Comparison of ENCODE assay signal across 11 cellular contexts in the genomic region with DNA sequence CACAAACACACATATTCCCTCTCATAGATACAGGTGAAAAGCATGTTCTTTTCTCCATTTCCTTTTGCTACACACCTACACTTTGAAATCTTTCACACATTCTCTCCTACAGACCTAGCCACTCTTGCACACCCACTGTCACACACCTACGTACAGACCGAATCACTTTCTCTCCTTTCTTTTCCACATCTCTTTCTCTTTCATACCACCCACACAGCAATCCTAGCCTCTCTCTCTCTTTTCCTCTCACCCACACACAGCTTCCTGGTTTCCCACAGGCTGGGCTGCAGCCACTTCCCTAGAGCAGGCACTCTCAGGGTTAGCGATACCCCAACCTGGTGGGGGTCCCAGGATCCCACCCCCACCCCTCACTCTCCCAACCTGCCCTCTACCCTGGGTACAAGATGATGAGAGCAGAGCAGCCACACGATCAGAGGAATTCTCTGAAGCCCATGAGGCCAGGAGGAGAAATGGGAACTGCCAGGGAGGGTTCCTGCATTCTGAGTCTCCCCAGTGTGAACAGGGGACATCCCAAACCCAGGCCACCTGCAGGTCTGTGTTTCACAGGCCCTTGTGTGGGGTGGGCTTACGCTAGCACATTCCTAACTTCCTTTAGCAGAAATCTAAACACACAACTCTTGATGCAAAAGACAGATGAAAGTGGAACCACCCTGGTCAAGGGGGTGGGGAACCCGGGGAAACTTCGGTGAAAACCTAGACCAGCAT. TPM values are rescaled to one million over a fixed set of nuclear protein-coding genes. Genes with fewer than 3 reads are reported as not detected.
DNase-seq lines count a peak whose midpoint lies in the region; ATAC-seq, FAIRE-seq and TF ChIP-seq lines count a peak whose summit lies in the region.
"Had no signal": no experiment of that assay in that cellular context is flagged by ENCODE, and none has a peak within 500 bp of the region (broad histone marks: within the 10 kb centered on the region; RNA-seq: fewer than 3 reads in every experiment).

No MANE protein-coding gene starts in this region.

- intact Hi-C loops in activated CD8-positive, alpha-beta T cell treated with anti-CD3 and anti-CD28 coated beads for 36 hours (cut with micrococcal nuclease): no loop called here
- intact Hi-C loops in endothelial cell of umbilical vein (cut with micrococcal nuclease): no loop called here

- no peaks in the 10 kb centered on the region for H3K9me1 ChIP-seq in endothelial cell of umbilical vein (replicated peaks; ENCODE audit: control insufficient read depth, extremely low read depth, insufficient read depth, low read length)

- no peak overlapping the region for H3K4me3 ChIP-seq in Karpas-422 (ENCODE audit: low read length)
- no peak overlapping the region for H3K4me3 ChIP-seq in endothelial cell of umbilical vein (replicated peaks in 1 of 3; ENCODE audit: insufficient read depth in 1 of 3, low read depth in 1 of 3, low read length in 3 of 3)
- no peak overlapping the region for H3K4me3 ChIP-seq in stomach smooth muscle (ENCODE audit: low read length in 2 of 2)

- peaks cover 20% of the 10 kb centered on the region for H3K4me1 Mint-ChIP-seq in activated CD8-positive, alpha-beta T cell treated with anti-CD3 and anti-CD28 coated beads for 36 hours (ENCODE audit: low read depth)
- peaks cover 7% of the 10 kb centered on the region for H3K4me1 Mint-ChIP-seq in activated CD8-positive, alpha-beta T cell treated with anti-CD3 and anti-CD28 coated beads, Interleukin-2, amount 10 ng/mL, durations not matched to agents 7 days and 5 days (ENCODE audit: low read depth)

- CTCF ChIA-PET in activated CD8-positive, alpha-beta T cell treated with anti-CD3 and anti-CD28 coated beads for 36 hours (lab: Charles Lee): no interaction called here
- CTCF ChIA-PET in activated CD8-positive, alpha-beta T cell treated with anti-CD3 and anti-CD28 coated beads, Interleukin-2, amount 10 ng/mL, durations not matched to agents 7 days and 5 days (lab: Charles Lee): interaction anchor here (1.2 kb wide), 1 partner anchor 224 kb away, joined by 4 read pairs; no protein-coding TSS in a partner anchor
- CTCF ChIA-PET in endothelial cell of umbilical vein (lab: Charles Lee): no interaction called here

- H3K4me3 Mint-ChIP-seq in activated CD8-positive, alpha-beta T cell treated with anti-CD3 and anti-CD28 coated beads for 36 hours: no peak overlapping the region
- H3K4me3 Mint-ChIP-seq in activated CD8-positive, alpha-beta T cell treated with anti-CD3 and anti-CD28 coated beads, Interleukin-2, amount 10 ng/mL, durations not matched to agents 7 days and 5 days: no peak overlapping the region

- H3K27ac Mint-ChIP-seq in activated CD8-positive, alpha-beta T cell treated with anti-CD3 and anti-CD28 coated beads for 36 hours: no peak overlapping the region
- H3K27ac Mint-ChIP-seq in activated CD8-positive, alpha-beta T cell treated with anti-CD3 and anti-CD28 coated beads, Interleukin-2, amount 10 ng/mL, durations not matched to agents 7 days and 5 days: no peak overlapping the region

- H3K27ac ChIP-seq in Karpas-422 (ENCODE audit: low read length) (no peak overlapping the region), endothelial cell of umbilical vein (ENCODE audit: insufficient read depth, low read depth, low read length) (no peak overlapping the region), stomach smooth muscle (ENCODE audit: low read length) (peak overlapping the region; percentile 41)
- H3K27ac ChIP-seq: brain microvascular endothelial cell had no signal

- H3K79me2 ChIP-seq in Karpas-422 (ENCODE audit: low read length) (no peaks in the 10 kb centered on the region), endothelial cell of umbilical vein (ENCODE audit: control insufficient read depth, insufficient read depth, low read length) (no peaks in the 10 kb centered on the region)

- peaks cover 31% of the 10 kb centered on the region for H3K4me1 ChIP-seq in Karpas-422 (ENCODE audit: low read length)
- peaks cover 40% of the 10 kb centered on the region for H3K4me1 ChIP-seq in endothelial cell of umbilical vein (ENCODE audit: control insufficient read depth, extremely low read depth, insufficient read depth, low read length)
- peaks cover 58% of the 10 kb centered on the region for H3K4me1 ChIP-seq in stomach smooth muscle (ENCODE audit: control insufficient read depth, insufficient read depth, low read length)

- dilution Hi-C loops in endothelial cell of umbilical vein (cut with MboI; ENCODE audit: extremely low pct_ligation_motif_present, low sequenced_read_pairs): no loop called here

- H3K9me3 ChIP-seq in Karpas-422 (ENCODE audit: low read length) (no peaks in the 10 kb centered on the region), endothelial cell of umbilical vein (replicated peaks; ENCODE audit: control insufficient read depth, insufficient read depth, low read length) (no peaks in the 10 kb centered on the region), stomach smooth muscle (ENCODE audit: control insufficient read depth in 2 of 2, low read length in 2 of 2) (no peaks in the 10 kb centered on the region)

- TF ChIP-seq CTCF in activated CD8-positive, alpha-beta T cell treated with anti-CD3 and anti-CD28 coated beads for 36 hours (IDR thresholded peaks at IDR 0.05): no peak
- TF ChIP-seq CTCF in endothelial cell of umbilical vein (IDR thresholded peaks at IDR 0.05; ENCODE audit: extremely low read depth in 1 of 2, insufficient read depth in 1 of 2, low read depth in 1 of 2, low read length in 2 of 2): no peak

- H3K36me3 ChIP-seq in Karpas-422 (ENCODE audit: insufficient read depth, low read length): no peaks in the 10 kb centered on the region
- no peaks in the 10 kb centered on the region for H3K36me3 ChIP-seq in endothelial cell of umbilical vein (ENCODE audit: control insufficient read depth in 2 of 2, extremely low read depth in 1 of 2, insufficient read depth in 2 of 2, low read length in 2 of 2)
- no peaks in the 10 kb centered on the region for H3K36me3 ChIP-seq in stomach smooth muscle (ENCODE audit: control insufficient read depth in 2 of 2, insufficient read depth in 2 of 2, low read length in 2 of 2)
- H3K36me3 ChIP-seq: brain microvascular endothelial cell had no signal

- H2AFZ ChIP-seq in Karpas-422 (ENCODE audit: low read length) (no peak overlapping the region), endothelial cell of umbilical vein (ENCODE audit: low read depth, low read length) (peak overlapping the region; percentile 26)

- ATAC-seq in activated CD8-positive, alpha-beta T cell treated with anti-CD3 and anti-CD28 coated beads for 36 hours: no peak
- ATAC-seq in activated CD8-positive, alpha-beta T cell treated with anti-CD3 and anti-CD28 coated beads, Interleukin-2, amount 10 ng/mL, durations not matched to agents 7 days and 5 days: no peak
- ATAC-seq in GM21515 (IDR thresholded peaks at IDR 0.05; ENCODE audit: unreplicated experiment) (no peak), HG02973 (IDR thresholded peaks at IDR 0.05; ENCODE audit: unreplicated experiment) (no peak)

- TF ChIP-seq POLR2A in endothelial cell of umbilical vein (IDR thresholded peaks at IDR 0.05; ENCODE audit: low read depth, low read length): no peak

- H3K9me2 ChIP-seq in Karpas-422 (replicated peaks; ENCODE audit: insufficient read depth, low read length): no peaks in the 10 kb centered on the region

- DNase-seq in activated CD8-positive, alpha-beta T cell treated with anti-CD3 and anti-CD28 coated beads for 36 hours: peak; percentile 24
- DNase-seq in activated CD8-positive, alpha-beta T cell treated with anti-CD3 and anti-CD28 coated beads, Interleukin-2, amount 10 ng/mL, durations not matched to agents 7 days and 5 days: no peak
- DNase-seq in Karpas-422 (no peak), endothelial cell of umbilical vein (ENCODE audit: low read depth, low spot score) (no peak), retina (no peak)
- DNase-seq: brain microvascular endothelial cell, NCI-H1436 treated with DMSO at 0.1 percent for 48 hours had no signal

- H3K36me3 Mint-ChIP-seq in activated CD8-positive, alpha-beta T cell treated with anti-CD3 and anti-CD28 coated beads for 36 hours (ENCODE audit: low read depth): no peaks in the 10 kb centered on the region
- no peaks in the 10 kb centered on the region for H3K36me3 Mint-ChIP-seq in activated CD8-positive, alpha-beta T cell treated with anti-CD3 and anti-CD28 coated beads, Interleukin-2, amount 10 ng/mL, durations not matched to agents 7 days and 5 days (ENCODE audit: low read depth)

- H3K9ac ChIP-seq in Karpas-422 (ENCODE audit: low read length): no peak overlapping the region
- H3K9ac ChIP-seq in endothelial cell of umbilical vein (replicated peaks; ENCODE audit: extremely low read depth, insufficient read depth, low read length): no peak overlapping the region
- H3K9ac ChIP-seq in stomach smooth muscle (ENCODE audit: low read length in 2 of 2): no peak overlapping the region

- H4K20me1 ChIP-seq in Karpas-422 (ENCODE audit: insufficient read depth, low read depth, low read length) (no peaks in the 10 kb centered on the region), endothelial cell of umbilical vein (replicated peaks; ENCODE audit: control insufficient read depth, extremely low read depth, insufficient read depth, low read length) (no peaks in the 10 kb centered on the region)

- FAIRE-seq in endothelial cell of umbilical vein (lab: Jason Lieb, UNC): no peak
- FAIRE-seq: A204.1 had no signal

- H3K9me3 Mint-ChIP-seq in activated CD8-positive, alpha-beta T cell treated with anti-CD3 and anti-CD28 coated beads for 36 hours: no peaks in the 10 kb centered on the region
- H3K9me3 Mint-ChIP-seq in activated CD8-positive, alpha-beta T cell treated with anti-CD3 and anti-CD28 coated beads, Interleukin-2, amount 10 ng/mL, durations not matched to agents 7 days and 5 days (ENCODE audit: insufficient read depth): no peaks in the 10 kb centered on the region

- BruUV-seq in endothelial cell of umbilical vein (replicated peaks; lab: Mats Ljungman, UMichigan): no TSS peak

- H3K4me2 ChIP-seq in Karpas-422 (ENCODE audit: low read depth, low read length, poor library complexity, severe bottlenecking) (peak overlapping the region; percentile 45), endothelial cell of umbilical vein (ENCODE audit: insufficient read depth, low read length) (no peak overlapping the region)

- H3K27me3 ChIP-seq in Karpas-422 (ENCODE audit: low read length) (no peaks in the 10 kb centered on the region), endothelial cell of umbilical vein (ENCODE audit: control insufficient read depth in 2 of 2, insufficient read depth in 2 of 2, low read length in 2 of 2) (no peaks in the 10 kb centered on the region), stomach smooth muscle (ENCODE audit: control insufficient read depth in 1 of 2, insufficient read depth in 2 of 2, low read length in 2 of 2) (no peaks in the 10 kb centered on the region)
- H3K27me3 ChIP-seq: brain microvascular endothelial cell had no signal

- POLR2A ChIA-PET in activated CD8-positive, alpha-beta T cell treated with anti-CD3 and anti-CD28 coated beads for 36 hours (lab: Charles Lee): no interaction called here
- POLR2A ChIA-PET in activated CD8-positive, alpha-beta T cell treated with anti-CD3 and anti-CD28 coated beads, Interleukin-2, amount 10 ng/mL, durations not matched to agents 7 days and 5 days (lab: Charles Lee): no interaction called here
- POLR2A ChIA-PET in endothelial cell of umbilical vein (lab: Charles Lee): no interaction called here

- H3K27me3 Mint-ChIP-seq in activated CD8-positive, alpha-beta T cell treated with anti-CD3 and anti-CD28 coated beads for 36 hours: peaks cover 15% of the 10 kb centered on the region
- H3K27me3 Mint-ChIP-seq in activated CD8-positive, alpha-beta T cell treated with anti-CD3 and anti-CD28 coated beads, Interleukin-2, amount 10 ng/mL, durations not matched to agents 7 days and 5 days (ENCODE audit: low read depth): peaks cover 23% of the 10 kb centered on the region

RNA-seq across cellular contexts. Expression of a gene that starts 17.1 kb away (rescaled TPM):
- total RNA-seq in activated CD8-positive, alpha-beta T cell treated with anti-CD3 and anti-CD28 coated beads for 36 hours: under 1 TPM; 0.18 to 0.22 TPM
- total RNA-seq in activated CD8-positive, alpha-beta T cell treated with anti-CD3 and anti-CD28 coated beads, Interleukin-2, amount 10 ng/mL, durations not matched to agents 7 days and 5 days: under 1 TPM in 1 of 2 experiments, not detected in 1; 0.10 TPM
- total RNA-seq in Karpas-422 (2014; rRNA removed; shearing (Covaris generic); ENCODE audit: low replicate concordance): not detected in 2 replicates
- 93.9 and 121 TPM in 2 replicates for total RNA-seq in endothelial cell of umbilical vein
- polyA plus RNA-seq in endothelial cell of umbilical vein: 56.9 and 68.4 TPM in 2 replicates
- polyA plus RNA-seq in endothelial cell of umbilical vein (2011; cell fraction: cytosol; rRNA removed): 58.1 and 70.3 TPM in 2 replicates
- polyA plus RNA-seq in endothelial cell of umbilical vein (2011; cell fraction: nucleus; rRNA removed): 80.9 and 110 TPM in 2 replicates
- 58.3 and 66.7 TPM in 2 replicates for polyA plus RNA-seq in endothelial cell of umbilical vein (2012)
- polyA minus RNA-seq in endothelial cell of umbilical vein: 84.2 and 147 TPM in 2 replicates
- 8.7 TPM for polyA minus RNA-seq in endothelial cell of umbilical vein (2011; cell fraction: cytosol; rRNA and poly(A)+ RNA removed)
- 66.6 and 71.2 TPM in 2 replicates for polyA minus RNA-seq in endothelial cell of umbilical vein (2011; cell fraction: nucleus; rRNA and poly(A)+ RNA removed)

RNA-seq across cellular contexts. Expression of a gene that starts 37.7 kb away (rescaled TPM):
- under 1 TPM; 0.11 to 0.20 TPM for total RNA-seq in activated CD8-positive, alpha-beta T cell treated with anti-CD3 and anti-CD28 coated beads for 36 hours
- not detected for total RNA-seq in activated CD8-positive, alpha-beta T cell treated with anti-CD3 and anti-CD28 coated beads, Interleukin-2, amount 10 ng/mL, durations not matched to agents 7 days and 5 days
- total RNA-seq in Karpas-422 (2014; rRNA removed; shearing (Covaris generic); ENCODE audit: low replicate concordance): not detected in 2 replicates
- total RNA-seq in endothelial cell of umbilical vein: 1.1 and 1.2 TPM in 2 replicates
- polyA plus RNA-seq in endothelial cell of umbilical vein: 0.43 and 0.59 TPM in 2 replicates
- 0.27 and 0.37 TPM in 2 replicates for polyA plus RNA-seq in endothelial cell of umbilical vein (2011; cell fraction: cytosol; rRNA removed)
- 0.55 and 0.80 TPM in 2 replicates for polyA plus RNA-seq in endothelial cell of umbilical vein (2011; cell fraction: nucleus; rRNA removed)
- polyA plus RNA-seq in endothelial cell of umbilical vein (2012): 0.28 and 0.67 TPM in 2 replicates
- 0.68 and 0.75 TPM in 2 replicates for polyA minus RNA-seq in endothelial cell of umbilical vein
- polyA minus RNA-seq in endothelial cell of umbilical vein (2011; cell fraction: cytosol; rRNA and poly(A)+ RNA removed): not detected
- 0.77 and 1.1 TPM in 2 replicates for polyA minus RNA-seq in endothelial cell of umbilical vein (2011; cell fraction: nucleus; rRNA and poly(A)+ RNA removed)

Comparison
In these comparisons a context has a peak if more than half of its experiments do, and no peak if none do; other contexts are left out.
1. RNA of a gene that starts 17.1 kb away (total RNA-seq): 93.9 to 121 TPM in endothelial cell of umbilical vein; 0.18 to 0.22 TPM in activated CD8-positive, alpha-beta T cell treated with anti-CD3 and anti-CD28 coated beads for 36 hours, 0.10 TPM in activated CD8-positive, alpha-beta T cell treated with anti-CD3 and anti-CD28 coated beads, Interleukin-2, amount 10 ng/mL, durations not matched to agents 7 days and 5 days and not detected in Karpas-422; every median in the first group is over 10 times any median in the second.